In the genomic region with DNA sequence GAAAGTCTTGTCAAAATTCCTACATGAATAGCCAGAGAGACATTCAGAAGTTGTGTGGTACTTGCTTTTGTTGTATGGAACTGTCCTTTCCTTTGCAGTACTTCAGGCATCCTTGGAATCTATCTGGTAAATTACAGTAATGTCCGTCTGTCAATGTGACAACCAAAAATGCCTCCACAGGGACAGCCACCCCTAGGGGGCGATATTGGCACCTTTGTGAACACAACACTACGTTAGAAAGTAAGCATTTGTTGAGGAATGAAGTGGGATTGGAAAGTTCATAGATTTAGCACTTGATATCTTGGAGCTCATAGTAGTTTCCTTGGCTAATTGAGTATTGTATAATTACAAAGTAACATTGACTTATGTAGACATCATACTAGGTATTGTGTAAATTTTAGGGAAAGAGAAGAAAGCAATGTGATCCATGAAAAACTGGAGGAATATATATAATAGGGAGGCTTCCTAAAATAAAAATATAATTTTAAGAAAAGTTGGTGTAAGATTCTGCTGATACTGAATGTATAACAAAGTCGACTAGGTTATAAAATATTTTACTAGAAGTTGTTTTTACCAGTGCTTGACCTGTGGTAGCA, we compare ENCODE assay signal across 8 cellular contexts. TPM values are rescaled to one million over a fixed set of nuclear protein-coding genes. Genes with fewer than 3 reads are reported as not detected.
DNase-seq lines count a peak whose midpoint lies in the region; ATAC-seq and TF ChIP-seq lines count a peak whose summit lies in the region.

No MANE protein-coding gene starts in this region.

- no peaks in the 10 kb centered on the region for H3K9me3 ChIP-seq in colonic mucosa

- H3K4me2 ChIP-seq in mesendoderm (ENCODE audit: low read length): no peak overlapping the region

- no peak overlapping the region for H3K9ac ChIP-seq in colonic mucosa (ENCODE audit: low read depth in 2 of 2, low read length in 2 of 2)
- H3K9ac ChIP-seq in mesendoderm (ENCODE audit: low read length): no peak overlapping the region

- H3K79me1 ChIP-seq in mesendoderm (ENCODE audit: low read length): peaks cover 4% of the 10 kb centered on the region

- H3K79me2 ChIP-seq in mesendoderm (ENCODE audit: control insufficient read depth, insufficient read depth, low read length): peaks cover 6% of the 10 kb centered on the region

- H2BK5ac ChIP-seq in mesendoderm (ENCODE audit: low read length): no peak overlapping the region

- H3K36me3 ChIP-seq in colonic mucosa (no peaks in the 10 kb centered on the region), mesendoderm (ENCODE audit: control insufficient read depth, insufficient read depth, low read length) (no peaks in the 10 kb centered on the region)

- H3K4me3 ChIP-seq in colonic mucosa (no peak overlapping the region), mesendoderm (ENCODE audit: low read length) (no peak overlapping the region)

- peak; percentile 38 for DNase-seq in CD1c-positive myeloid dendritic cell (ENCODE audit: extremely low spot score)
- peak; percentile 36 for DNase-seq in HuH-7 (ENCODE audit: low spot score)
- peak; percentile 75 for DNase-seq in colonic mucosa
- DNase-seq in mesendoderm: peak; percentile 93
- DNase-seq in stimulated activated naive CD4-positive, alpha-beta T cell (lab: John Stamatoyannopoulos, UW): peak in 4 of 6 experiments; percentile 2 to 21 (median 8)
- no peak for DNase-seq in retina

- H2BK15ac ChIP-seq in mesendoderm (replicated peaks; ENCODE audit: low read depth): no peak overlapping the region

- no peak overlapping the region for H3K18ac ChIP-seq in mesendoderm (ENCODE audit: low read length)

- no peak overlapping the region for H4K5ac ChIP-seq in mesendoderm (ENCODE audit: low read length)

- peak; percentile 78 for ATAC-seq in GM18858 (IDR thresholded peaks at IDR 0.05; ENCODE audit: unreplicated experiment)

- peak; percentile 74 for TF ChIP-seq CTCF in VCaP (conservative IDR thresholded peaks at IDR 0.05)
- TF ChIP-seq CTCF in colonic mucosa (IDR thresholded peaks at IDR 0.05): peak; percentile 49

- H3K27me3 ChIP-seq in colonic mucosa (no peaks in the 10 kb centered on the region), mesendoderm (ENCODE audit: insufficient read depth, low read length, poor library complexity) (no peaks in the 10 kb centered on the region)

- intact Hi-C loops in colonic mucosa (cut with DNase I): no loop called here

- H3K23ac ChIP-seq in mesendoderm (ENCODE audit: low read length): no peak overlapping the region

- H3K27ac ChIP-seq in VCaP: no peak overlapping the region
- H3K27ac ChIP-seq in colonic mucosa: no peak overlapping the region
- no peak overlapping the region for H3K27ac ChIP-seq in mesendoderm (ENCODE audit: low read depth, low read length)

- H4K8ac ChIP-seq in mesendoderm (ENCODE audit: low read depth, low read length): no peak overlapping the region

- H3K4me1 ChIP-seq in colonic mucosa (no peaks in the 10 kb centered on the region), mesendoderm (ENCODE audit: control insufficient read depth, low read depth, low read length) (no peaks in the 10 kb centered on the region)

- no peak overlapping the region for H3K56ac ChIP-seq in mesendoderm (ENCODE audit: low read length)

- H3K4ac ChIP-seq in mesendoderm (ENCODE audit: low read depth, low read length): no peak overlapping the region

- WGBS in mesendoderm (ENCODE audit: extremely low coverage, insufficient coverage, low lambda C conversion rate): 100% methylated on average over 1 of the region's 4 CpGs

- no peak overlapping the region for H2AK5ac ChIP-seq in mesendoderm (ENCODE audit: low read length)

- H2BK120ac ChIP-seq in mesendoderm (ENCODE audit: low read depth, low read length): no peak overlapping the region

RNA-seq across cellular contexts. Expression of gene TMEFF1, which starts 32.7 kb away (rescaled TPM):
- total RNA-seq in colonic mucosa: under 1 TPM in 1 of 2 donors, not detected in 1; 0.27 TPM
- polyA plus RNA-seq in mesendoderm (2013, experiment 1 of 2): 9.0 TPM
- 7.4 TPM for polyA plus RNA-seq in mesendoderm (2013, experiment 2 of 2)
